8 cellular contexts compared by ENCODE assay signal in genomic region chr2:231711677-231712461, GRCh38. TPM values are rescaled to one million over a fixed set of nuclear protein-coding genes. Genes with fewer than 3 reads are reported as not detected.
DNase-seq lines count a peak whose midpoint lies in the region; ATAC-seq and TF ChIP-seq lines count a peak whose summit lies in the region.

No MANE protein-coding gene starts in this region.

- no peaks in the 10 kb centered on the region for H3K9me3 Mint-ChIP-seq in HFFc6
- no peaks in the 10 kb centered on the region for H3K9me3 Mint-ChIP-seq in stimulated activated memory B cell treated with anti-CD40 and anti-IgM and Interleukin-4, amounts not matched to agents 10 μg/mL and 1 μg/mL and 100 μg/mL, for 72 hours

- H3K9me3 ChIP-seq in iPS DF 6.9 (ENCODE audit: control insufficient read depth, insufficient read depth, low read length): no peaks in the 10 kb centered on the region

- H3K4me3 Mint-ChIP-seq in HFFc6: peak overlapping the region; percentile 88
- peak overlapping the region; percentile 89 for H3K4me3 Mint-ChIP-seq in stimulated activated memory B cell treated with anti-CD40 and anti-IgM and Interleukin-4, amounts not matched to agents 10 μg/mL and 1 μg/mL and 100 μg/mL, for 72 hours

- peaks cover 29% of the 10 kb centered on the region for H3K36me3 Mint-ChIP-seq in HFFc6 (ENCODE audit: low read depth)
- H3K36me3 Mint-ChIP-seq in stimulated activated memory B cell treated with anti-CD40 and anti-IgM and Interleukin-4, amounts not matched to agents 10 μg/mL and 1 μg/mL and 100 μg/mL, for 72 hours: peaks cover 63% of the 10 kb centered on the region

- ATAC-seq in stimulated activated memory B cell treated with anti-CD40 and anti-IgM and Interleukin-4, amounts not matched to agents 10 μg/mL and 1 μg/mL and 100 μg/mL, for 72 hours: no peak

- H3K27me3 Mint-ChIP-seq in HFFc6 (ENCODE audit: insufficient read depth): peaks cover 7% of the 10 kb centered on the region
- H3K27me3 Mint-ChIP-seq in stimulated activated memory B cell treated with anti-CD40 and anti-IgM and Interleukin-4, amounts not matched to agents 10 μg/mL and 1 μg/mL and 100 μg/mL, for 72 hours: no peaks in the 10 kb centered on the region

- no peaks in the 10 kb centered on the region; the same call in 1 of the 2 replicates for H3K4me1 ChIP-seq in iPS DF 6.9 (ENCODE audit: control insufficient read depth, insufficient read depth, low read length)

- DNase-seq in HFFc6: no peak
- DNase-seq in activated T-helper 1 cell treated with Interleukin-2 at 50 U/mL for 16 hours (ENCODE audit: low read depth): peak; percentile 10
- no peak for DNase-seq in iPS DF 6.9 (ENCODE audit: low read depth, low spot score)
- no peak for DNase-seq in UCSD-AML1 (lab: John Stamatoyannopoulos, UW; ENCODE audit: unreplicated experiment)
- no peak for DNase-seq in activated CD4-positive, CD25-positive, alpha-beta regulatory T cell (lab: John Stamatoyannopoulos, UW)
- no peak for DNase-seq in dedifferentiated amniotic fluid mesenchymal stem cell (ENCODE audit: extremely low spot score)
- DNase-seq in OCI-M1 (lab: John Stamatoyannopoulos, UW): no peak

- no peak overlapping the region for H3K27ac ChIP-seq in iPS DF 6.9 (ENCODE audit: low read length)

- peaks cover 35% of the 10 kb centered on the region for H3K36me3 ChIP-seq in iPS DF 6.9 (ENCODE audit: control insufficient read depth, insufficient read depth, low read length)

- no peak for TF ChIP-seq CTCF in HFFc6 (IDR thresholded peaks at IDR 0.05)

- H3K4me1 Mint-ChIP-seq in HFFc6 (ENCODE audit: low read depth): peaks cover 50% of the 10 kb centered on the region
- peaks cover 51% of the 10 kb centered on the region for H3K4me1 Mint-ChIP-seq in stimulated activated memory B cell treated with anti-CD40 and anti-IgM and Interleukin-4, amounts not matched to agents 10 μg/mL and 1 μg/mL and 100 μg/mL, for 72 hours

- H3K27ac Mint-ChIP-seq in HFFc6: peak overlapping the region; percentile 81
- peak overlapping the region; percentile 100 for H3K27ac Mint-ChIP-seq in stimulated activated memory B cell treated with anti-CD40 and anti-IgM and Interleukin-4, amounts not matched to agents 10 μg/mL and 1 μg/mL and 100 μg/mL, for 72 hours

- WGBS in iPS DF 6.9 (ENCODE audit: insufficient coverage, insufficient read length): 100% methylated on average over 1 of the region's 9 CpGs

- no peaks in the 10 kb centered on the region for H3K27me3 ChIP-seq in iPS DF 6.9 (ENCODE audit: control insufficient read depth, insufficient read depth, low read length)

- H3K4me3 ChIP-seq in iPS DF 6.9 (ENCODE audit: low read length): peak overlapping the region; percentile 99; the same call in 1 of the 2 replicates

RNA-seq across cellular contexts. Expression of gene PTMA, which starts 3.5 kb away (rescaled TPM):
- 100 to 1,000 TPM; 467 to 853 (median 787) TPM for total RNA-seq in HFFc6 (2021; fragmentation: NEBNext Ultra II Directional; extraction: Animal tissue kit (Norgen Biotek cat#: 25700))
